Comparison of ENCODE assay signal across 8 cellular contexts in genomic region chrX:51395807-51396728, GRCh38.
DNase-seq lines count a peak whose midpoint lies in the region; ATAC-seq, FAIRE-seq and TF ChIP-seq lines count a peak whose summit lies in the region.

No MANE protein-coding gene starts in this region.

- H3K9me3 ChIP-seq in pancreas (no peaks in the 10 kb centered on the region), tibial artery (no peaks in the 10 kb centered on the region)

- peak; percentile 24 for TF ChIP-seq CTCF in epithelial cell of proximal tubule (conservative IDR thresholded peaks at IDR 0.05; ENCODE audit: low read depth, low read length)
- peak in 1 of 4 donors; percentile 29 for TF ChIP-seq CTCF in pancreas (IDR thresholded peaks at IDR 0.05)
- peak; percentile 31 to 33 for TF ChIP-seq CTCF in tibial artery (IDR thresholded peaks at IDR 0.05)

- DNase-seq in Jurkat, Clone E6-1 (ENCODE audit: low read depth, low spot score), result peak; percentile 69
- DNase-seq in activated CD8-positive, alpha-beta memory T cell treated with anti-CD3 and anti-CD28 coated beads, Interleukin-2, amount 50 U/mL, for 1 hour (ENCODE audit: extremely low read depth), result peak; percentile 30
- DNase-seq in epithelial cell of proximal tubule (ENCODE audit: low read depth) (no peak), pancreas (peak; percentile 9 to 70 (median 44)), tibial artery (no peak)

- 4 to 29% methylated on average over 50 of the region's 50 CpGs for WGBS in pancreas, 2 donors

- ATAC-seq in pancreas (peak; percentile 75 to 91 (median 88)), HG02588 (IDR thresholded peaks at IDR 0.05; ENCODE audit: unreplicated experiment) (no peak), HG03175 (IDR thresholded peaks at IDR 0.05; ENCODE audit: unreplicated experiment) (no peak), GM21786 (IDR thresholded peaks at IDR 0.05; ENCODE audit: unreplicated experiment) (no peak)

- H3K27ac ChIP-seq in pancreas (no peak overlapping the region), tibial artery (peak overlapping the region; percentile 54 to 55)

- no peaks in the 10 kb centered on the region for H3K27me3 ChIP-seq in pancreas
- no peaks in the 10 kb centered on the region for H3K27me3 ChIP-seq in tibial artery

- H3K4me3 ChIP-seq in Jurkat, Clone E6-1 (ENCODE audit: low read length), result peak overlapping the region; percentile 66
- H3K4me3 ChIP-seq in epithelial cell of proximal tubule (ENCODE audit: low read depth, low read length) (peak overlapping the region; percentile 41), pancreas (peak overlapping the region in 3 of 4 donors; percentile 3 to 48 (median 36)), tibial artery (peak overlapping the region; percentile 54 to 58)

- no peaks in the 10 kb centered on the region for H3K4me1 ChIP-seq in pancreas
- H3K4me1 ChIP-seq in tibial artery, result no peaks in the 10 kb centered on the region

- H3K36me3 ChIP-seq in pancreas (no peaks in the 10 kb centered on the region), tibial artery (no peaks in the 10 kb centered on the region)

- intact Hi-C loops in pancreas (cut with DNase I) (no loop called here), tibial artery (cut with DNase I; ENCODE audit: low total_unique reads) (no loop called here)

- FAIRE-seq in pancreas (lab: Jason Lieb, UNC), result no peak

Comparison
In these comparisons a context has a peak if more than half of its experiments do, and no peak if none do; other contexts are left out.
1. DNase-seq: peak in Jurkat, Clone E6-1 (single experiment), activated CD8-positive, alpha-beta memory T cell treated with anti-CD3 and anti-CD28 coated beads, Interleukin-2, amount 50 U/mL, for 1 hour (single experiment) and pancreas (6 of 6); none in epithelial cell of proximal tubule (single experiment) and tibial artery (0 of 2).
2. ATAC-seq: peak in pancreas (4 of 4); none in HG02588 (single experiment), HG03175 (single experiment) and GM21786 (single experiment).
3. H3K27ac ChIP-seq: peak in tibial artery (2 of 2); none in pancreas (0 of 4).
4. Peak in every context shown above with its lines, with median percentiles within 50 percentile points of each other: H3K4me3 ChIP-seq.